16 cellular contexts compared by ENCODE assay signal in the genomic region with DNA sequence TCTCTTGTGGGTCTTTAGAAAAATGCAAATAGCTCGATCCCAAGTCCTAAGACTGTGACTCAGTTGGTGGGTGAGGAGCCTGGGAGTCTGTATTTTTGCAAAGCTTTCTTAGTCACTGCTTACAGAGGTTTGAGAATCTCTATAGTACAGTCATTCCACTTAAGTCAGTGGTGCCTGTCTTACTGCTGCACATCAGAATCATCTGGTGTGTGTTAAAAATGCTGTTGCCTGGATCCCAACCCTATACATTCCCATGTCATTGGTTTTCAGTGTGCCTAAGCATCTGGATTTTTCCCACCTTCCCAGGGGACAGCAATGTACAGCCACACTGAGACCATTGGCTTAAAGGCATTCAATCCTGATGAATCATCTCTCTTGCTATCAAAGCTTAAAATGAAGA. TPM values are rescaled to one million over a fixed set of nuclear protein-coding genes. Genes with fewer than 3 reads are reported as not detected.
DNase-seq lines count a peak whose midpoint lies in the region; ATAC-seq and TF ChIP-seq lines count a peak whose summit lies in the region.
"Had no signal": no experiment of that assay in that cellular context is flagged by ENCODE, and none has a peak within 500 bp of the region (broad histone marks: within the 10 kb centered on the region; RNA-seq: fewer than 3 reads in every experiment).

No MANE protein-coding gene starts in this region.

- intact Hi-C loops in activated CD4-positive, alpha-beta T cell treated with anti-CD3 and anti-CD28 coated beads for 36 hours (cut with DNase I, micrococcal nuclease): no loop called here
- intact Hi-C loops in activated CD4-positive, alpha-beta T cell treated with anti-CD3 and anti-CD28 coated beads, Interleukin-2, amount 10 ng/mL, durations not matched to agents 24 days and 14 days (cut with micrococcal nuclease): no loop called here

- peaks cover 15% of the 10 kb centered on the region for H3K27me3 Mint-ChIP-seq in activated CD4-positive, alpha-beta T cell treated with anti-CD3 and anti-CD28 coated beads for 36 hours
- peaks cover 13% of the 10 kb centered on the region for H3K27me3 Mint-ChIP-seq in activated CD4-positive, alpha-beta T cell treated with anti-CD3 and anti-CD28 coated beads, Interleukin-2, amount 10 ng/mL, durations not matched to agents 24 days and 14 days
- H3K27me3 Mint-ChIP-seq in activated T-helper 17 cell treated with anti-CD3 and anti-CD28 coated beads, Interleukin-2, amount 50 U/mL, for 72 hours: peaks cover 5% of the 10 kb centered on the region
- H3K27me3 Mint-ChIP-seq in activated naive CD8-positive, alpha-beta T cell treated with anti-CD3 and anti-CD28 coated beads, Interleukin-2, amount 50 U/mL, for 24 hours: peaks cover 5% of the 10 kb centered on the region

- no peaks in the 10 kb centered on the region for H3K9me3 Mint-ChIP-seq in activated CD4-positive, alpha-beta T cell treated with anti-CD3 and anti-CD28 coated beads for 36 hours (ENCODE audit: low read depth)
- H3K9me3 Mint-ChIP-seq in activated CD4-positive, alpha-beta T cell treated with anti-CD3 and anti-CD28 coated beads, Interleukin-2, amount 10 ng/mL, durations not matched to agents 24 days and 14 days: no peaks in the 10 kb centered on the region
- H3K9me3 Mint-ChIP-seq in activated T-helper 17 cell treated with anti-CD3 and anti-CD28 coated beads, Interleukin-2, amount 50 U/mL, for 72 hours: no peaks in the 10 kb centered on the region
- H3K9me3 Mint-ChIP-seq in activated naive CD8-positive, alpha-beta T cell treated with anti-CD3 and anti-CD28 coated beads, Interleukin-2, amount 50 U/mL, for 24 hours: no peaks in the 10 kb centered on the region
- H3K9me3 Mint-ChIP-seq: GM23338 had no signal

- H3K4me3 Mint-ChIP-seq in activated CD4-positive, alpha-beta T cell treated with anti-CD3 and anti-CD28 coated beads for 36 hours: no peak overlapping the region
- H3K4me3 Mint-ChIP-seq in activated CD4-positive, alpha-beta T cell treated with anti-CD3 and anti-CD28 coated beads, Interleukin-2, amount 10 ng/mL, durations not matched to agents 24 days and 14 days: no peak overlapping the region
- no peak overlapping the region for H3K4me3 Mint-ChIP-seq in activated T-helper 17 cell treated with anti-CD3 and anti-CD28 coated beads, Interleukin-2, amount 50 U/mL, for 72 hours
- no peak overlapping the region for H3K4me3 Mint-ChIP-seq in activated naive CD8-positive, alpha-beta T cell treated with anti-CD3 and anti-CD28 coated beads, Interleukin-2, amount 50 U/mL, for 24 hours
- H3K4me3 Mint-ChIP-seq: CD4-positive, alpha-beta memory T cell; GM23338 had no signal

- no peaks in the 10 kb centered on the region for H3K4me1 Mint-ChIP-seq in activated CD4-positive, alpha-beta T cell treated with anti-CD3 and anti-CD28 coated beads for 36 hours
- H3K4me1 Mint-ChIP-seq in activated CD4-positive, alpha-beta T cell treated with anti-CD3 and anti-CD28 coated beads, Interleukin-2, amount 10 ng/mL, durations not matched to agents 24 days and 14 days: no peaks in the 10 kb centered on the region
- H3K4me1 Mint-ChIP-seq in activated T-helper 17 cell treated with anti-CD3 and anti-CD28 coated beads, Interleukin-2, amount 50 U/mL, for 72 hours: no peaks in the 10 kb centered on the region
- H3K4me1 Mint-ChIP-seq in activated naive CD8-positive, alpha-beta T cell treated with anti-CD3 and anti-CD28 coated beads, Interleukin-2, amount 50 U/mL, for 24 hours: no peaks in the 10 kb centered on the region
- H3K4me1 Mint-ChIP-seq: CD4-positive, alpha-beta memory T cell; GM23338 had no signal

- CTCF ChIA-PET in activated CD4-positive, alpha-beta T cell treated with anti-CD3 and anti-CD28 coated beads for 36 hours (lab: Charles Lee): no interaction called here

- DNase-seq in activated CD4-positive, alpha-beta T cell treated with anti-CD3 and anti-CD28 coated beads for 36 hours: no peak
- no peak for DNase-seq in activated CD4-positive, alpha-beta T cell treated with anti-CD3 and anti-CD28 coated beads, Interleukin-2, amount 10 ng/mL, durations not matched to agents 24 days and 14 days
- DNase-seq in fibroblast of the aortic adventitia (ENCODE audit: low read depth) (peak; percentile 17), NCI-H2171 (lab: John Stamatoyannopoulos, UW) (no peak), HPDE6-E6E7 (ENCODE audit: extremely low spot score) (no peak), middle frontal gyrus (ENCODE audit: extremely low spot score, low spot score) (no peak)
- DNase-seq in activated naive CD8-positive, alpha-beta T cell treated with anti-CD3 and anti-CD28 coated beads, Interleukin-2, amount 50 U/mL, for 24 hours: no peak
- DNase-seq: Calu3; CD4-positive, alpha-beta memory T cell; MM.1S; NCI-H1092 treated with DMSO at 0.1 percent for 48 hours; NCI-H2107; NCI-H345; SHP77 had no signal

- TF ChIP-seq CTCF in fibroblast of the aortic adventitia (IDR thresholded peaks at IDR 0.05; ENCODE audit: insufficient read depth, low read length): no peak

- H3K27ac Mint-ChIP-seq in activated CD4-positive, alpha-beta T cell treated with anti-CD3 and anti-CD28 coated beads for 36 hours: no peak overlapping the region
- no peak overlapping the region for H3K27ac Mint-ChIP-seq in activated CD4-positive, alpha-beta T cell treated with anti-CD3 and anti-CD28 coated beads, Interleukin-2, amount 10 ng/mL, durations not matched to agents 24 days and 14 days
- no peak overlapping the region for H3K27ac Mint-ChIP-seq in activated T-helper 17 cell treated with anti-CD3 and anti-CD28 coated beads, Interleukin-2, amount 50 U/mL, for 72 hours
- no peak overlapping the region for H3K27ac Mint-ChIP-seq in activated naive CD8-positive, alpha-beta T cell treated with anti-CD3 and anti-CD28 coated beads, Interleukin-2, amount 50 U/mL, for 24 hours
- H3K27ac Mint-ChIP-seq: CD4-positive, alpha-beta memory T cell; GM23338 had no signal

- H3K36me3 Mint-ChIP-seq in activated CD4-positive, alpha-beta T cell treated with anti-CD3 and anti-CD28 coated beads for 36 hours (ENCODE audit: low read depth): no peaks in the 10 kb centered on the region
- H3K36me3 Mint-ChIP-seq in activated CD4-positive, alpha-beta T cell treated with anti-CD3 and anti-CD28 coated beads, Interleukin-2, amount 10 ng/mL, durations not matched to agents 24 days and 14 days (ENCODE audit: low read depth): no peaks in the 10 kb centered on the region
- no peaks in the 10 kb centered on the region for H3K36me3 Mint-ChIP-seq in activated T-helper 17 cell treated with anti-CD3 and anti-CD28 coated beads, Interleukin-2, amount 50 U/mL, for 72 hours (ENCODE audit: low read depth)
- no peaks in the 10 kb centered on the region for H3K36me3 Mint-ChIP-seq in activated naive CD8-positive, alpha-beta T cell treated with anti-CD3 and anti-CD28 coated beads, Interleukin-2, amount 50 U/mL, for 24 hours (ENCODE audit: low read depth)
- H3K36me3 Mint-ChIP-seq: CD4-positive, alpha-beta memory T cell had no signal

- peak; percentile 33 for ATAC-seq in activated CD4-positive, alpha-beta T cell treated with anti-CD3 and anti-CD28 coated beads for 36 hours
- peak; percentile 82 for ATAC-seq in activated T-helper 17 cell treated with anti-CD3 and anti-CD28 coated beads, Interleukin-2, amount 50 U/mL, for 72 hours (replicated peaks)
- no peak for ATAC-seq in activated naive CD8-positive, alpha-beta T cell treated with anti-CD3 and anti-CD28 coated beads, Interleukin-2, amount 50 U/mL, for 24 hours
- ATAC-seq: GM23338 had no signal

- POLR2A ChIA-PET in activated CD4-positive, alpha-beta T cell treated with anti-CD3 and anti-CD28 coated beads for 36 hours (lab: Charles Lee): no interaction called here

- H3K4me3 ChIP-seq in fibroblast of the aortic adventitia (ENCODE audit: low read depth, low read length): no peak overlapping the region
- H3K4me3 ChIP-seq: GM23338 had no signal

RNA-seq across cellular contexts. Expression of gene GEMIN8, which starts 21.0 kb away (rescaled TPM):
- 10 to 100 TPM; 14.9 to 15.6 TPM for total RNA-seq in activated CD4-positive, alpha-beta T cell treated with anti-CD3 and anti-CD28 coated beads for 36 hours
- 16.3 and 17.1 TPM in 2 replicates for total RNA-seq in activated CD4-positive, alpha-beta T cell treated with anti-CD3 and anti-CD28 coated beads, Interleukin-2, amount 10 ng/mL, durations not matched to agents 24 days and 14 days
- total RNA-seq in activated T-helper 17 cell treated with anti-CD3 and anti-CD28 coated beads, Interleukin-2, amount 50 U/mL, for 72 hours: 10 to 100 TPM; 11.3 to 13.0 TPM
- total RNA-seq in fibroblast of the aortic adventitia (ENCODE audit: low replicate concordance): 7.3 and 16.6 TPM in 2 replicates
